ENCODE assay signal across 17 cellular contexts in the genomic region with DNA sequence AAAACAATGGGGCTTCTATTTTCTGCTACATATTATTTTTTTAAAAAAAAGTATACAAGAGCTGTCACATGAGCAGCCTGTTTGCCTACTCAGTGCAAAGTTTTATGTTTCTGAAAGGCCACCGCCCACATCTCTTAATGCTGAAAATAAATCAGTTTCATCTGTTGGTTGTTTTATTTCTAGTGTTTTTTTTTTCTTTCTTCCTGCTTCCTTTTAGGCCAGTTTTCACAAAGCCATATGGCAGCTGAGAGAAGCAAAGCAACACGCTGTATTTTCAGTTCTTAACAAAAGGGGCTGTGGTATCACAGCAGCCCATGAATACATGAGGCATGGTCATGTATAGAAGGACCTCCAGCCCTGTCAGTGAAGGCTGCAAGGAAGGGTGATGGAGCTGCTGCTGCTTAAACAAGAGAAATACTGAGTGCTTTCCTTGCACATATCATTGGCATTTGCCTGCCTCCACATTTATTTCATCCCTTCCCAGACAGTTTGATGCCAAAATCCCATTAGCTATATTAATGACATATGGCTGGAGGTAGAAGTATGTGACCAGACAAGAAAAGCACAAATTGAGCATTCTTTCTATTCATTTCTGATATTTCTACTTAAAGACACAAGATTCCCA.
DNase-seq lines count a peak whose midpoint lies in the region; ATAC-seq and TF ChIP-seq lines count a peak whose summit lies in the region.
"Had no signal": no experiment of that assay in that cellular context is flagged by ENCODE, and none has a peak within 500 bp of the region (broad histone marks: within the 10 kb centered on the region; RNA-seq: fewer than 3 reads in every experiment).

No MANE protein-coding gene starts in this region.

- H3K4me3 Mint-ChIP-seq in endodermal cell, result no peak overlapping the region
- no peak overlapping the region for H3K4me3 Mint-ChIP-seq in neural crest cell
- H3K4me3 Mint-ChIP-seq: activated naive CD8-positive, alpha-beta T cell treated with anti-CD3 and anti-CD28 coated beads for 36 hours; naive thymus-derived CD8-positive, alpha-beta T cell had no signal

- H3K36me3 ChIP-seq in endodermal cell (ENCODE audit: control insufficient read depth, insufficient read depth, low read length), result no peaks in the 10 kb centered on the region
- H3K36me3 ChIP-seq: left ventricle myocardium inferior had no signal

- no peaks in the 10 kb centered on the region for H3K9me3 ChIP-seq in endodermal cell (ENCODE audit: control insufficient read depth, low read length)

- H3K9me3 Mint-ChIP-seq in endodermal cell (peaks cover 8% of the 10 kb centered on the region), neural crest cell (peaks cover 7% of the 10 kb centered on the region)

- H3K27ac Mint-ChIP-seq in endodermal cell, result no peak overlapping the region
- peak overlapping the region; percentile 12 for H3K27ac Mint-ChIP-seq in neural crest cell (ENCODE audit: unreplicated experiment)
- H3K27ac Mint-ChIP-seq: activated naive CD8-positive, alpha-beta T cell treated with anti-CD3 and anti-CD28 coated beads for 36 hours; naive thymus-derived CD8-positive, alpha-beta T cell had no signal

- WGBS in endodermal cell (ENCODE audit: insufficient coverage in 1 of 2, insufficient read length in 1 of 2), 2 experiments, result 60 to 92% methylated on average over 1 to 2 of the region's 2 CpGs

- TF ChIP-seq CTCF in AG09309 (IDR thresholded peaks at IDR 0.05; ENCODE audit: control insufficient read depth, insufficient read depth, low read depth, low read length, missing control alignments), result no peak
- no peak for TF ChIP-seq CTCF in endodermal cell (conservative IDR thresholded peaks at IDR 0.05)
- TF ChIP-seq CTCF in neural crest cell (conservative IDR thresholded peaks at IDR 0.05), result no peak

- ATAC-seq in HG02678 (IDR thresholded peaks at IDR 0.05; ENCODE audit: unreplicated experiment), result no peak
- ATAC-seq: naive thymus-derived CD8-positive, alpha-beta T cell had no signal

- H3K27me3 ChIP-seq in endodermal cell (ENCODE audit: control insufficient read depth, insufficient read depth, low read length, poor library complexity, severe bottlenecking), result no peaks in the 10 kb centered on the region

- H3K36me3 Mint-ChIP-seq in endodermal cell (ENCODE audit: low read depth) (no peaks in the 10 kb centered on the region), neural crest cell (ENCODE audit: low read depth) (peaks cover 2% of the 10 kb centered on the region)
- H3K36me3 Mint-ChIP-seq: activated naive CD8-positive, alpha-beta T cell treated with anti-CD3 and anti-CD28 coated beads for 36 hours; naive thymus-derived CD8-positive, alpha-beta T cell had no signal

- DNase-seq in AG09309 (ENCODE audit: low read depth) (peak; percentile 45), NCI-H1694 treated with DMSO at 0.1 percent for 48 hours (lab: John Stamatoyannopoulos, UW) (peak; percentile 60), endodermal cell (no peak), neural crest cell (ENCODE audit: low read depth, low spot score) (no peak), NCI-H526 (lab: John Stamatoyannopoulos, UW) (no peak), occipital lobe (lab: John Stamatoyannopoulos, UW) (no peak)
- no peak for DNase-seq in activated T-cell treated with anti-CD3 and anti-CD28 coated beads, Interleukin-2, amount 50 U/mL, for 1 hour
- DNase-seq: activated CD4-positive, CD25-positive, alpha-beta regulatory T cell treated with anti-CD3 and anti-CD28 coated beads, Interleukin-2, amount 50 U/mL, for 72 hours; activated naive CD8-positive, alpha-beta T cell treated with anti-CD3 and anti-CD28 coated beads for 36 hours; central memory CD4-positive, alpha-beta T cell; DMS53; left ventricle myocardium inferior; naive thymus-derived CD8-positive, alpha-beta T cell; NCI-H187 treated with DMSO at 0.1 percent for 48 hours; NCI-H748 treated with DMSO at 0.1 percent for 48 hours; stimulated activated naive CD4-positive, alpha-beta T cell had no signal

- H3K4me1 Mint-ChIP-seq in endodermal cell (no peaks in the 10 kb centered on the region), neural crest cell (peaks cover 19% of the 10 kb centered on the region)
- H3K4me1 Mint-ChIP-seq: activated naive CD8-positive, alpha-beta T cell treated with anti-CD3 and anti-CD28 coated beads for 36 hours; naive thymus-derived CD8-positive, alpha-beta T cell had no signal

- H3K9ac ChIP-seq in endodermal cell (ENCODE audit: extremely low read depth, low read length, poor library complexity, severe bottlenecking), result no peak overlapping the region

- H3K27me3 Mint-ChIP-seq in endodermal cell (ENCODE audit: insufficient read depth) (no peaks in the 10 kb centered on the region), neural crest cell (ENCODE audit: low read depth) (no peaks in the 10 kb centered on the region)
- H3K27me3 Mint-ChIP-seq: activated naive CD8-positive, alpha-beta T cell treated with anti-CD3 and anti-CD28 coated beads for 36 hours; naive thymus-derived CD8-positive, alpha-beta T cell had no signal

- H3K4me1 ChIP-seq in endodermal cell (ENCODE audit: control insufficient read depth, insufficient read depth, low read length), result no peaks in the 10 kb centered on the region

- H3K27ac ChIP-seq in endodermal cell (ENCODE audit: low read depth, low read length), result peak overlapping the region; percentile 48
- H3K27ac ChIP-seq: left ventricle myocardium inferior had no signal

- no peak overlapping the region for H3K4me3 ChIP-seq in AG09309 (ENCODE audit: control insufficient read depth, low read depth, low read length)
- no peak overlapping the region for H3K4me3 ChIP-seq in endodermal cell (ENCODE audit: low read length)
- H3K4me3 ChIP-seq: left ventricle myocardium inferior had no signal

Comparison
In these comparisons a context has a peak if more than half of its experiments do, and no peak if none do; other contexts are left out.
1. DNase-seq: peak in AG09309 (single experiment) and NCI-H1694 treated with DMSO at 0.1 percent for 48 hours (single experiment); none in endodermal cell (single experiment), neural crest cell (single experiment), NCI-H526 (0 of 2), activated T-cell treated with anti-CD3 and anti-CD28 coated beads, Interleukin-2, amount 50 U/mL, for 1 hour (single experiment) and occipital lobe (single experiment).